17 cellular contexts compared by ENCODE assay signal in the genomic region with DNA sequence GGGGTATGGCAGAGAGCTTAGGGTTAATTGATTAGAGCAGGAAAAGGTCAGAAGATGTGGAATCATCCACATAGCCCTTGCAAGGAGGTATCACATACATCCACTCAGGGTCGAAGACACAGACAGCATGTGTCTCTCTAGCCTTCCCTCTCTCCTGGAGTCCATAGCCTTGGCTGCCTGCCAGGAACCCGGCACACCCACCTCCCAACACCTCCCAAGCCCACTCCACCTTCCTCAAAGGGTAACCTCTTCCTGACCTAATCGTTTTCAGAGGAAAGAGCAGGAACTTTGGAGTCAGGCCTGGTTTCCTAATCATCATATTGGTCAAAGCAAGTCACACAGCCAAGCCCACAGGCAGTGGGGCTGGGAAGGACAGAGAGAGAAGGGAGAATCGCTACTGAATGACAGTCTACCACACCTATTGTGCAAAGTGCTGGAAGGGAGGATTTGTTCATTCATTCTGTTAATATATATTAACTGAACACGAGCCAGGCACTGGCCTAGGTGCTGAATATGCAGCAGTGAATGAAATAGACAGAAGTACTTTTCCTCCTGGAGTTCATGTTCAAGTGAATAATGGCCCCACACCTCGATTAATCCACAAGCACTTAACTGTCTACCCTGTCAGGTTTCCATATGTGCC.
A peak's percentile ranks its signal among the peaks of the same experiment; 100 is the strongest.
DNase-seq lines count a peak whose midpoint lies in the region; ATAC-seq and TF ChIP-seq lines count a peak whose summit lies in the region.
"Had no signal": no experiment of that assay in that cellular context is flagged by ENCODE, and none has a peak within 500 bp of the region (broad histone marks: within the 10 kb centered on the region; RNA-seq: fewer than 3 reads in every experiment).

No MANE protein-coding gene starts in this region.

- H3K9me3 ChIP-seq in cardiac muscle cell (ENCODE audit: low read depth) (no peaks in the 10 kb centered on the region), right atrium auricular region (no peaks in the 10 kb centered on the region)
- H3K9me3 ChIP-seq: suprapubic skin, vagina had no signal

- no peaks in the 10 kb centered on the region for H3K36me3 ChIP-seq in cardiac muscle cell
- H3K36me3 ChIP-seq in right atrium auricular region, result no peaks in the 10 kb centered on the region
- H3K36me3 ChIP-seq: suprapubic skin, vagina had no signal

- H3K4me1 ChIP-seq in cardiac muscle cell (ENCODE audit: low read depth), result no peaks in the 10 kb centered on the region
- no peaks in the 10 kb centered on the region for H3K4me1 ChIP-seq in right atrium auricular region

- no peak for ATAC-seq in HG02588 (IDR thresholded peaks at IDR 0.05; ENCODE audit: unreplicated experiment)
- ATAC-seq: left ventricle myocardium superior had no signal

- H3K4me3 ChIP-seq in cardiac muscle cell, result no peak overlapping the region
- no peak overlapping the region for H3K4me3 ChIP-seq in right atrium auricular region
- no peak overlapping the region for H3K4me3 ChIP-seq in epithelial cell of esophagus (ENCODE audit: low read length)
- H3K4me3 ChIP-seq: suprapubic skin, vagina had no signal

- H3K27me3 ChIP-seq in cardiac muscle cell (no peaks in the 10 kb centered on the region), right atrium auricular region (no peaks in the 10 kb centered on the region)
- H3K27me3 ChIP-seq: vagina had no signal

- H3K27ac ChIP-seq in cardiac muscle cell (no peak overlapping the region), right atrium auricular region (no peak overlapping the region)
- H3K27ac ChIP-seq: suprapubic skin, vagina had no signal

- DNase-seq in cardiac muscle cell (ENCODE audit: low read depth in 1 of 2, low spot score in 1 of 2), result peak; percentile 38 to 64
- no peak for DNase-seq in right atrium auricular region (ENCODE audit: low spot score)
- peak; percentile 17 for DNase-seq in epithelial cell of esophagus (ENCODE audit: low read depth)
- no peak for DNase-seq in SW480 (ENCODE audit: low spot score)
- DNase-seq in AG08396 (ENCODE audit: low spot score), result no peak
- DNase-seq in activated CD4-positive, alpha-beta T cell treated with anti-CD3 and anti-CD28 coated beads, Interleukin-2, amount 50 U/mL, for 1 hour, result no peak
- DNase-seq: activated CD4-positive, alpha-beta T cell treated with anti-CD3 and anti-CD28 coated beads, Interleukin-2, amount 10 ng/mL, durations not matched to agents 7 days and 5 days; activated CD8-positive, alpha-beta memory T cell treated with anti-CD3 and anti-CD28 coated beads, Interleukin-2, amount 50 U/mL, for 48 hours; activated effector memory CD4-positive, alpha-beta T cell treated with Interleukin-2 at 50 U/mL for 16 hours; CD4-positive, alpha-beta T cell; left ventricle myocardium superior; nucleus accumbens; SW 1271 had no signal

- no peak for TF ChIP-seq CTCF in cardiac muscle cell (IDR thresholded peaks at IDR 0.05; ENCODE audit: low read depth, low read length)
- no peak for TF ChIP-seq CTCF in right atrium auricular region (IDR thresholded peaks at IDR 0.05)
- no peak for TF ChIP-seq CTCF in epithelial cell of esophagus (IDR thresholded peaks at IDR 0.05; ENCODE audit: insufficient read depth, low read depth, low read length, missing control alignments)

TF ChIP-seq in PFSK-1, 5 proteins besides CTCF, POLR2A, EP300 and RAD21:
- TF ChIP-seq, protein P1, sequence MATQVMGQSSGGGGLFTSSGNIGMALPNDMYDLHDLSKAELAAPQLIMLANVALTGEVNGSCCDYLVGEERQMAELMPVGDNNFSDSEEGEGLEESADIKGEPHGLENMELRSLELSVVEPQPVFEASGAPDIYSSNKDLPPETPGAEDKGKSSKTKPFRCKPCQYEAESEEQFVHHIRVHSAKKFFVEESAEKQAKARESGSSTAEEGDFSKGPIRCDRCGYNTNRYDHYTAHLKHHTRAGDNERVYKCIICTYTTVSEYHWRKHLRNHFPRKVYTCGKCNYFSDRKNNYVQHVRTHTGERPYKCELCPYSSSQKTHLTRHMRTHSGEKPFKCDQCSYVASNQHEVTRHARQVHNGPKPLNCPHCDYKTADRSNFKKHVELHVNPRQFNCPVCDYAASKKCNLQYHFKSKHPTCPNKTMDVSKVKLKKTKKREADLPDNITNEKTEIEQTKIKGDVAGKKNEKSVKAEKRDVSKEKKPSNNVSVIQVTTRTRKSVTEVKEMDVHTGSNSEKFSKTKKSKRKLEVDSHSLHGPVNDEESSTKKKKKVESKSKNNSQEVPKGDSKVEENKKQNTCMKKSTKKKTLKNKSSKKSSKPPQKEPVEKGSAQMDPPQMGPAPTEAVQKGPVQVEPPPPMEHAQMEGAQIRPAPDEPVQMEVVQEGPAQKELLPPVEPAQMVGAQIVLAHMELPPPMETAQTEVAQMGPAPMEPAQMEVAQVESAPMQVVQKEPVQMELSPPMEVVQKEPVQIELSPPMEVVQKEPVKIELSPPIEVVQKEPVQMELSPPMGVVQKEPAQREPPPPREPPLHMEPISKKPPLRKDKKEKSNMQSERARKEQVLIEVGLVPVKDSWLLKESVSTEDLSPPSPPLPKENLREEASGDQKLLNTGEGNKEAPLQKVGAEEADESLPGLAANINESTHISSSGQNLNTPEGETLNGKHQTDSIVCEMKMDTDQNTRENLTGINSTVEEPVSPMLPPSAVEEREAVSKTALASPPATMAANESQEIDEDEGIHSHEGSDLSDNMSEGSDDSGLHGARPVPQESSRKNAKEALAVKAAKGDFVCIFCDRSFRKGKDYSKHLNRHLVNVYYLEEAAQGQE (IDR thresholded peaks at IDR 0.05; ENCODE audit: insufficient read depth in 1 of 2, low read depth in 2 of 2, low read length in 2 of 2), result peak; percentile 79 to 91
- TF ChIP-seq FOXP2 (optimal IDR thresholded peaks at IDR 0.05; ENCODE audit: borderline replicate concordance, extremely low read depth, extremely low read length, insufficient read depth), result no peak

Comparison
In these comparisons a context has a peak if more than half of its experiments do, and no peak if none do; other contexts are left out.
1. DNase-seq: peak in cardiac muscle cell (2 of 2) and epithelial cell of esophagus (single experiment); none in right atrium auricular region (single experiment), SW480 (single experiment), AG08396 (single experiment) and activated CD4-positive, alpha-beta T cell treated with anti-CD3 and anti-CD28 coated beads, Interleukin-2, amount 50 U/mL, for 1 hour (single experiment).